Comparison of ENCODE assay signal across 12 cellular contexts in the genomic region with DNA sequence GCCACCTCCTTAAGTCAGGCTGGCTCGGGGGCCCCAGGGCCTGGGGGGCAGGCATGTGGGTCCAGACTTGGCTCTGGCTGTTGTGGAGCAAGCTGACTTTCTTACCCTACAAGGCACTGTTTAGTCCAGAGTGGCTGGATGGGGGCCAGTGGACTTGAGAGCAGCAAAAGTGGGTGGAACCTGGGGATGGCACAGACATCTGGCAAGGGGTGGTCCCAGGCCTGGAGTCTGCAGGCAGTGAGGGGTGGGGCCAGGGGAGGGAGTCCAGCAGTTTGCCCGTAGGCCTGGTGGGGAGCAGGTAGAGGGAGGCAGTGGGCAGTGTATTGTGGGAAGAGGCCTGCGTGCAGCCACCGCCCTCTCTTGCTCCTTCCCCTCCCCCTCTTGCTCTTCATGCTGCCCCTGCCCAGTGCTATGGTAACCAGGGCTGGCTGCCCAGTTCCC. TPM values are rescaled to one million over a fixed set of nuclear protein-coding genes. Genes with fewer than 3 reads are reported as not detected.
A peak's percentile ranks its signal among the peaks of the same experiment; 100 is the strongest.
DNase-seq lines count a peak whose midpoint lies in the region; ATAC-seq and TF ChIP-seq lines count a peak whose summit lies in the region.
"Had no signal": no experiment of that assay in that cellular context is flagged by ENCODE, and none has a peak within 500 bp of the region (broad histone marks: within the 10 kb centered on the region; RNA-seq: fewer than 3 reads in every experiment).

No MANE protein-coding gene starts in this region.

- no peak overlapping the region for H3K4me3 Mint-ChIP-seq in neural crest cell
- H3K4me3 Mint-ChIP-seq: dendritic cell treated with granulocyte-macrophage colony-stimulating factor and Interleukin-4, amounts not matched to agents 40 ng/mL and 50 ng/mL, for 4 days had no signal

- H3K4me1 Mint-ChIP-seq in neural crest cell, result peaks cover 12% of the 10 kb centered on the region

- H3K4me3 ChIP-seq in AG10803 (ENCODE audit: low read length), result peak overlapping the region; percentile 15
- H3K4me3 ChIP-seq: right lobe of liver had no signal

- peak overlapping the region; percentile 92 for H3K27ac ChIP-seq in epithelial cell of prostate
- H3K27ac ChIP-seq: right lobe of liver had no signal

- peak overlapping the region; percentile 43 for H3K27ac Mint-ChIP-seq in neural crest cell (ENCODE audit: unreplicated experiment)
- H3K27ac Mint-ChIP-seq: dendritic cell treated with granulocyte-macrophage colony-stimulating factor and Interleukin-4, amounts not matched to agents 40 ng/mL and 50 ng/mL, for 4 days had no signal

- H3K27me3 Mint-ChIP-seq in neural crest cell (ENCODE audit: low read depth), result peaks cover 15% of the 10 kb centered on the region

- ATAC-seq in GM18511 (IDR thresholded peaks at IDR 0.05; ENCODE audit: unreplicated experiment) (no peak), HG03571 (IDR thresholded peaks at IDR 0.05; ENCODE audit: unreplicated experiment) (no peak)
- ATAC-seq: right lobe of liver had no signal

- DNase-seq in AG10803 (ENCODE audit: low read depth) (peak; percentile 97), NCI-H2171 (lab: John Stamatoyannopoulos, UW) (peak; percentile 47), epithelial cell of prostate (ENCODE audit: low read depth, low spot score) (no peak), neural crest cell (ENCODE audit: low read depth, low spot score) (no peak), NCI-H526 (lab: John Stamatoyannopoulos, UW) (no peak), retina (no peak)
- DNase-seq: GF-D8, SIG-M5 had no signal

- 0 out of 2 replicates have a peak, but pooled peaks have one; percentile 5 for TF ChIP-seq CTCF in AG10803 (conservative IDR thresholded peaks at IDR 0.05; ENCODE audit: low read length)
- no peak for TF ChIP-seq CTCF in neural crest cell (conservative IDR thresholded peaks at IDR 0.05)

- H3K36me3 Mint-ChIP-seq in neural crest cell (ENCODE audit: low read depth), result no peaks in the 10 kb centered on the region

- H3K9me3 Mint-ChIP-seq in neural crest cell, result no peaks in the 10 kb centered on the region
- H3K9me3 Mint-ChIP-seq: dendritic cell treated with granulocyte-macrophage colony-stimulating factor and Interleukin-4, amounts not matched to agents 40 ng/mL and 50 ng/mL, for 4 days had no signal

RNA-seq across cellular contexts. Expression of a gene that starts 19.1 kb away (rescaled TPM):
- total RNA-seq in neural crest cell, result 13.4 and 17.5 TPM in 2 replicates

RNA-seq across cellular contexts. Expression of a gene that starts 35.5 kb away (rescaled TPM):
- total RNA-seq in neural crest cell, result 0.28 TPM in 1 of 2 replicates, not detected in the other

RNA-seq across cellular contexts. Expression of a gene that starts 45.0 kb away (rescaled TPM):
- 24.3 and 26.1 TPM in 2 replicates for total RNA-seq in neural crest cell

Comparison
In these comparisons a context has a peak if more than half of its experiments do, and no peak if none do; other contexts are left out.
1. DNase-seq: peak in AG10803 (single experiment) and NCI-H2171 (single experiment); none in epithelial cell of prostate (single experiment), neural crest cell (single experiment), NCI-H526 (0 of 2) and retina (single experiment).